ENCODE assay signal across 21 cellular contexts in genomic region chr3:47056705-47057104, GRCh38.
DNase-seq lines count a peak whose midpoint lies in the region; ATAC-seq and TF ChIP-seq lines count a peak whose summit lies in the region.
"Had no signal": no experiment of that assay in that cellular context is flagged by ENCODE, and none has a peak within 500 bp of the region (broad histone marks: within the 10 kb centered on the region; RNA-seq: fewer than 3 reads in every experiment).

No MANE protein-coding gene starts in this region.

- TF ChIP-seq CTCF in CD8-positive, alpha-beta T cell (IDR thresholded peaks at IDR 0.05) = no peak
- no peak for TF ChIP-seq CTCF in smooth muscle cell (IDR thresholded peaks at IDR 0.05; ENCODE audit: borderline replicate concordance, insufficient read depth, poor library complexity, severe bottlenecking)
- TF ChIP-seq CTCF in endodermal cell (conservative IDR thresholded peaks at IDR 0.05) = no peak

- peaks cover 27% of the 10 kb centered on the region for H3K36me3 ChIP-seq in CD4-positive, CD25-positive, alpha-beta regulatory T cell (ENCODE audit: control insufficient read depth, insufficient read depth, low read length)
- peaks cover 9% of the 10 kb centered on the region for H3K36me3 ChIP-seq in CD8-positive, alpha-beta T cell (ENCODE audit: insufficient read depth, low read length)
- H3K36me3 ChIP-seq in naive thymus-derived CD4-positive, alpha-beta T cell (ENCODE audit: control insufficient read depth in 2 of 3, insufficient read depth in 3 of 3, low read length in 3 of 3) = peaks cover 0 to 31% (median 0%) of the 10 kb centered on the region in 3 experiments
- H3K36me3 ChIP-seq in smooth muscle cell (ENCODE audit: low read depth) (no peaks in the 10 kb centered on the region), endodermal cell (ENCODE audit: control insufficient read depth, insufficient read depth, low read length) (peaks cover 44% of the 10 kb centered on the region)

- peak overlapping the region; percentile 93 to 97 (median 94) for H3K27ac Mint-ChIP-seq in CD4-positive, CD25-positive, alpha-beta regulatory T cell
- peak overlapping the region; percentile 92 for H3K27ac Mint-ChIP-seq in CD8-positive, alpha-beta T cell
- peak overlapping the region; percentile 77 for H3K27ac Mint-ChIP-seq in activated naive CD8-positive, alpha-beta T cell treated with anti-CD3 and anti-CD28 coated beads for 36 hours
- peak overlapping the region; percentile 51 to 91 (median 85) for H3K27ac Mint-ChIP-seq in naive thymus-derived CD4-positive, alpha-beta T cell
- H3K27ac Mint-ChIP-seq in endodermal cell = no peak overlapping the region

- H3K4me1 Mint-ChIP-seq in CD4-positive, CD25-positive, alpha-beta regulatory T cell = peaks cover 30 to 53% (median 40%) of the 10 kb centered on the region in 4 donors
- peaks cover 39% of the 10 kb centered on the region for H3K4me1 Mint-ChIP-seq in CD8-positive, alpha-beta T cell (ENCODE audit: low read depth)
- H3K4me1 Mint-ChIP-seq in activated naive CD8-positive, alpha-beta T cell treated with anti-CD3 and anti-CD28 coated beads for 36 hours = peaks cover 39% of the 10 kb centered on the region
- peaks cover 23 to 54% (median 42%) of the 10 kb centered on the region in 7 donors for H3K4me1 Mint-ChIP-seq in naive thymus-derived CD4-positive, alpha-beta T cell
- H3K4me1 Mint-ChIP-seq in endodermal cell = peaks cover 14% of the 10 kb centered on the region

- no peak overlapping the region for H2AFZ ChIP-seq in smooth muscle cell (ENCODE audit: low read depth)

- H3K9me3 Mint-ChIP-seq in CD4-positive, CD25-positive, alpha-beta regulatory T cell = no peaks in the 10 kb centered on the region
- H3K9me3 Mint-ChIP-seq in CD8-positive, alpha-beta T cell = no peaks in the 10 kb centered on the region
- H3K9me3 Mint-ChIP-seq in activated naive CD8-positive, alpha-beta T cell treated with anti-CD3 and anti-CD28 coated beads for 36 hours = no peaks in the 10 kb centered on the region
- H3K9me3 Mint-ChIP-seq in naive thymus-derived CD4-positive, alpha-beta T cell = no peaks in the 10 kb centered on the region
- no peaks in the 10 kb centered on the region for H3K9me3 Mint-ChIP-seq in endodermal cell
- H3K9me3 Mint-ChIP-seq: activated T-cell treated with anti-CD3 and anti-CD28 coated beads, Interleukin-2, amount 50 U/mL, for 4 hours had no signal

- peaks cover 42% of the 10 kb centered on the region for H3K36me3 Mint-ChIP-seq in CD4-positive, CD25-positive, alpha-beta regulatory T cell
- H3K36me3 Mint-ChIP-seq in CD8-positive, alpha-beta T cell = peaks cover 62% of the 10 kb centered on the region
- H3K36me3 Mint-ChIP-seq in activated naive CD8-positive, alpha-beta T cell treated with anti-CD3 and anti-CD28 coated beads for 36 hours = peaks cover 38% of the 10 kb centered on the region
- H3K36me3 Mint-ChIP-seq in naive thymus-derived CD4-positive, alpha-beta T cell = peaks cover 0 to 37% (median 24%) of the 10 kb centered on the region in 5 donors
- peaks cover 42% of the 10 kb centered on the region for H3K36me3 Mint-ChIP-seq in endodermal cell (ENCODE audit: low read depth)

- CTCF ChIA-PET in CD8-positive, alpha-beta T cell (lab: Charles Lee) = no interaction called here
- CTCF ChIA-PET in naive thymus-derived CD4-positive, alpha-beta T cell (lab: Charles Lee) = no interaction called here

- H4K20me1 ChIP-seq in smooth muscle cell (ENCODE audit: low read depth) = peaks cover 70% of the 10 kb centered on the region

- no peak for DNase-seq in CD4-positive, CD25-positive, alpha-beta regulatory T cell
- DNase-seq in CD8-positive, alpha-beta T cell = no peak
- DNase-seq in activated naive CD8-positive, alpha-beta T cell treated with anti-CD3 and anti-CD28 coated beads for 36 hours = no peak
- DNase-seq in naive thymus-derived CD4-positive, alpha-beta T cell = no peak
- no peak for DNase-seq in smooth muscle cell (lab: John Stamatoyannopoulos, UW; ENCODE audit: unreplicated experiment)
- DNase-seq in endodermal cell = no peak
- no peak for DNase-seq in SHP77 treated with DMSO at 0.1 percent for 48 hours (lab: John Stamatoyannopoulos, UW)
- DNase-seq: aorta, Caco-2, EL, glutamatergic neuron, NCI-H1048, NCI-H1930, NCI-H345, Peyer's patch, right lobe of liver, T1000, transverse colon had no signal

- no peaks in the 10 kb centered on the region for H3K9me3 ChIP-seq in CD4-positive, CD25-positive, alpha-beta regulatory T cell (ENCODE audit: control insufficient read depth in 2 of 2, low read length in 2 of 2)
- H3K9me3 ChIP-seq in CD8-positive, alpha-beta T cell (ENCODE audit: low read length) = no peaks in the 10 kb centered on the region
- H3K9me3 ChIP-seq in naive thymus-derived CD4-positive, alpha-beta T cell (ENCODE audit: control insufficient read depth in 2 of 3, low read length in 3 of 3) = no peaks in the 10 kb centered on the region
- H3K9me3 ChIP-seq in smooth muscle cell (replicated peaks; ENCODE audit: low read depth) = no peaks in the 10 kb centered on the region
- no peaks in the 10 kb centered on the region for H3K9me3 ChIP-seq in endodermal cell (ENCODE audit: control insufficient read depth, low read length)
- H3K9me3 ChIP-seq: Caco-2, Peyer's patch, right lobe of liver, transverse colon had no signal

- H3K27ac ChIP-seq in CD4-positive, CD25-positive, alpha-beta regulatory T cell (ENCODE audit: insufficient read depth, low read length, poor library complexity, severe bottlenecking) = peak overlapping the region; percentile 65
- H3K27ac ChIP-seq in CD8-positive, alpha-beta T cell (ENCODE audit: low read depth, low read length) = peak overlapping the region; percentile 7
- H3K27ac ChIP-seq in naive thymus-derived CD4-positive, alpha-beta T cell (ENCODE audit: low read depth, low read length) = peak overlapping the region; percentile 23
- no peak overlapping the region for H3K27ac ChIP-seq in smooth muscle cell (ENCODE audit: low read depth)
- H3K27ac ChIP-seq in endodermal cell (ENCODE audit: low read depth, low read length) = no peak overlapping the region
- H3K27ac ChIP-seq: KMS-11, right lobe of liver, transverse colon had no signal

- no peak overlapping the region for H3K9ac ChIP-seq in smooth muscle cell (ENCODE audit: low read depth)
- no peak overlapping the region for H3K9ac ChIP-seq in endodermal cell (ENCODE audit: extremely low read depth, low read length, poor library complexity, severe bottlenecking)
- H3K9ac ChIP-seq: KMS-11 had no signal

- peaks cover 33% of the 10 kb centered on the region for H3K4me1 ChIP-seq in CD4-positive, CD25-positive, alpha-beta regulatory T cell (ENCODE audit: control insufficient read depth, insufficient read depth, low read length, poor library complexity, severe bottlenecking)
- peaks cover 15% of the 10 kb centered on the region for H3K4me1 ChIP-seq in CD8-positive, alpha-beta T cell (ENCODE audit: insufficient read depth, low read length)
- peaks cover 15 to 18% of the 10 kb centered on the region in 2 donors for H3K4me1 ChIP-seq in naive thymus-derived CD4-positive, alpha-beta T cell (ENCODE audit: control insufficient read depth in 2 of 2, insufficient read depth in 2 of 2, low read length in 2 of 2)
- no peaks in the 10 kb centered on the region for H3K4me1 ChIP-seq in smooth muscle cell (ENCODE audit: low read depth)
- H3K4me1 ChIP-seq in endodermal cell (ENCODE audit: control insufficient read depth, insufficient read depth, low read length) = no peaks in the 10 kb centered on the region
- H3K4me1 ChIP-seq: Caco-2, Peyer's patch had no signal

- H3K4me2 ChIP-seq in smooth muscle cell = no peak overlapping the region
- H3K4me2 ChIP-seq: KMS-11 had no signal

- 100% methylated on average over 3 of the region's 3 CpGs for WGBS in smooth muscle cell (ENCODE audit: low lambda C conversion rate)
- WGBS in endodermal cell (ENCODE audit: insufficient coverage in 1 of 2, insufficient read length in 1 of 2), 2 experiments = 96% methylated on average over 3 of the region's 3 CpGs; no CpG with 5 or more reads in 1 of the 2 experiments

- no peaks in the 10 kb centered on the region for H3K27me3 Mint-ChIP-seq in CD4-positive, CD25-positive, alpha-beta regulatory T cell
- H3K27me3 Mint-ChIP-seq in CD8-positive, alpha-beta T cell (ENCODE audit: low read depth) = no peaks in the 10 kb centered on the region
- no peaks in the 10 kb centered on the region for H3K27me3 Mint-ChIP-seq in activated naive CD8-positive, alpha-beta T cell treated with anti-CD3 and anti-CD28 coated beads for 36 hours
- no peaks in the 10 kb centered on the region for H3K27me3 Mint-ChIP-seq in naive thymus-derived CD4-positive, alpha-beta T cell
- H3K27me3 Mint-ChIP-seq in endodermal cell (ENCODE audit: insufficient read depth) = no peaks in the 10 kb centered on the region

- no peaks in the 10 kb centered on the region for H3K27me3 ChIP-seq in CD4-positive, CD25-positive, alpha-beta regulatory T cell (ENCODE audit: control insufficient read depth, insufficient read depth, low read length)
- no peaks in the 10 kb centered on the region for H3K27me3 ChIP-seq in CD8-positive, alpha-beta T cell (ENCODE audit: insufficient read depth, low read length)
- no peaks in the 10 kb centered on the region for H3K27me3 ChIP-seq in naive thymus-derived CD4-positive, alpha-beta T cell (ENCODE audit: control insufficient read depth in 2 of 2, insufficient read depth in 2 of 2, low read length in 2 of 2)
- H3K27me3 ChIP-seq in smooth muscle cell (ENCODE audit: low read depth) (no peaks in the 10 kb centered on the region), endodermal cell (ENCODE audit: control insufficient read depth, insufficient read depth, low read length, poor library complexity, severe bottlenecking) (no peaks in the 10 kb centered on the region)
- H3K27me3 ChIP-seq: Peyer's patch, right lobe of liver, transverse colon had no signal

- no peak for ATAC-seq in CD4-positive, CD25-positive, alpha-beta regulatory T cell (ENCODE audit: low read depth in 2 of 2)
- ATAC-seq in CD8-positive, alpha-beta T cell = peak; percentile 8
- ATAC-seq in naive thymus-derived CD4-positive, alpha-beta T cell = peak; percentile 8
- ATAC-seq in GM18870 (IDR thresholded peaks at IDR 0.05; ENCODE audit: unreplicated experiment) = no peak

- H3K4me3 ChIP-seq in CD4-positive, CD25-positive, alpha-beta regulatory T cell (ENCODE audit: low read depth, low read length) = peak overlapping the region; percentile 13
- no peak overlapping the region for H3K4me3 ChIP-seq in CD8-positive, alpha-beta T cell (ENCODE audit: low read depth, low read length)
- H3K4me3 ChIP-seq in naive thymus-derived CD4-positive, alpha-beta T cell (ENCODE audit: low read length) = no peak overlapping the region
- no peak overlapping the region for H3K4me3 ChIP-seq in smooth muscle cell
- no peak overlapping the region for H3K4me3 ChIP-seq in endodermal cell (ENCODE audit: low read length)
- H3K4me3 ChIP-seq: Peyer's patch, right lobe of liver, transverse colon had no signal

- POLR2A ChIA-PET in CD8-positive, alpha-beta T cell (lab: Charles Lee) = interaction anchor here (1.2 kb wide), 1 partner anchor 108 kb away, joined by 3 read pairs; no protein-coding TSS in a partner anchor
- POLR2A ChIA-PET in naive thymus-derived CD4-positive, alpha-beta T cell (lab: Charles Lee) = no interaction called here

- peaks cover 5% of the 10 kb centered on the region for H3F3A ChIP-seq in smooth muscle cell (ENCODE audit: low read depth)

- peaks cover 50% of the 10 kb centered on the region for H3K79me2 ChIP-seq in smooth muscle cell (ENCODE audit: low read depth)

- intact Hi-C loops in CD8-positive, alpha-beta T cell (cut with DNase I, micrococcal nuclease) = loop anchor here (1.0 to 10.0 kb wide), 4 partner anchors 18 to 112 kb away; partner anchors contain the start of gene SETD2 (in 1 of the 2)
- intact Hi-C loops in naive thymus-derived CD4-positive, alpha-beta T cell (cut with micrococcal nuclease) = loop anchor here (1.0 to 10.0 kb wide), 4 partner anchors 18 to 108 kb away; partner anchors contain the start of genes CCDC12 (in 1 of the 2), NBEAL2 (in 1 of the 2) and SETD2 (in 1 of the 2)

- peak overlapping the region in 2 of 4 donors; percentile 17 to 67 for H3K4me3 Mint-ChIP-seq in CD4-positive, CD25-positive, alpha-beta regulatory T cell
- no peak overlapping the region for H3K4me3 Mint-ChIP-seq in CD8-positive, alpha-beta T cell
- H3K4me3 Mint-ChIP-seq in activated naive CD8-positive, alpha-beta T cell treated with anti-CD3 and anti-CD28 coated beads for 36 hours = peak overlapping the region; percentile 37
- peak overlapping the region in 5 of 10 donors; percentile 15 to 50 (median 45) for H3K4me3 Mint-ChIP-seq in naive thymus-derived CD4-positive, alpha-beta T cell
- H3K4me3 Mint-ChIP-seq in endodermal cell = no peak overlapping the region
- H3K4me3 Mint-ChIP-seq: activated T-cell treated with anti-CD3 and anti-CD28 coated beads, Interleukin-2, amount 50 U/mL, for 4 hours had no signal

Comparison
In these comparisons a context has a peak if more than half of its experiments do, and no peak if none do; other contexts are left out.
1. ATAC-seq: peak in CD8-positive, alpha-beta T cell (single experiment) and naive thymus-derived CD4-positive, alpha-beta T cell (single experiment); none in CD4-positive, CD25-positive, alpha-beta regulatory T cell (0 of 2) and GM18870 (single experiment).
2. H3K27ac ChIP-seq: peak in CD4-positive, CD25-positive, alpha-beta regulatory T cell (single experiment), CD8-positive, alpha-beta T cell (single experiment) and naive thymus-derived CD4-positive, alpha-beta T cell (single experiment); none in smooth muscle cell (single experiment) and endodermal cell (single experiment).